ENCODE assay signal across 8 cellular contexts in genomic region chr4:86895692-86896488, GRCh38. TPM values are rescaled to one million over a fixed set of nuclear protein-coding genes. Genes with fewer than 3 reads are reported as not detected.
DNase-seq lines count a peak whose midpoint lies in the region; TF ChIP-seq lines count a peak whose summit lies in the region.

No MANE protein-coding gene starts in this region.

- DNase-seq in NCI-H2081 (lab: John Stamatoyannopoulos, UW) (peak; percentile 47 to 68), NCI-H2081 treated with DMSO at 0.1 percent for 48 hours (lab: John Stamatoyannopoulos, UW) (no peak), H4 (ENCODE audit: low spot score) (peak; percentile 82), MV-4-11 (lab: John Stamatoyannopoulos, UW) (peak; percentile 68), SIG-M5 (lab: John Stamatoyannopoulos, UW) (peak; percentile 2), epithelial cell of esophagus (ENCODE audit: low read depth) (peak; percentile 80), myocyte (ENCODE audit: low read depth) (peak; percentile 66), posterior cingulate gyrus (no peak)

- peak; percentile 60 for TF ChIP-seq CTCF in epithelial cell of esophagus (IDR thresholded peaks at IDR 0.05; ENCODE audit: insufficient read depth, low read depth, low read length, missing control alignments)

- H3K4me3 ChIP-seq in epithelial cell of esophagus (ENCODE audit: low read length): no peak overlapping the region

- intact Hi-C loops in posterior cingulate gyrus (cut with DNase I): loop anchor here (1.0 kb wide), 2 partner anchors 374 to 400 kb away; no protein-coding TSS in a partner anchor

RNA-seq across cellular contexts. Expression of gene C4orf36, which starts 3.7 kb away (rescaled TPM):
- total RNA-seq in H4 (2014; rRNA removed; shearing (Covaris generic)): 1.2 and 4.9 TPM in 2 replicates
- total RNA-seq in myocyte: 0.21 TPM in 1 of 2 replicates, not detected in the other
- polyA plus RNA-seq in myocyte (2012): 0.30 TPM

RNA-seq across cellular contexts. Expression of gene AFF1, which starts 38.9 kb away (rescaled TPM):
- total RNA-seq in H4 (2014; rRNA removed; shearing (Covaris generic)): 5.8 and 8.9 TPM in 2 replicates
- total RNA-seq in myocyte: 10.7 and 13.7 TPM in 2 replicates
- polyA plus RNA-seq in myocyte (2012): 6.8 TPM

RNA-seq across cellular contexts. Expression of gene SLC10A6, which starts 46.7 kb away (rescaled TPM):
- 0.27 TPM in 1 of 2 replicates, not detected in the other for total RNA-seq in H4 (2014; rRNA removed; shearing (Covaris generic))
- not detected in 2 replicates for total RNA-seq in myocyte
- polyA plus RNA-seq in myocyte (2012): not detected

Comparison
In these comparisons a context has a peak if more than half of its experiments do, and no peak if none do; other contexts are left out.
1. DNase-seq: peak in NCI-H2081 (2 of 2), H4 (single experiment), MV-4-11 (single experiment), SIG-M5 (single experiment), epithelial cell of esophagus (single experiment) and myocyte (single experiment); none in NCI-H2081 treated with DMSO at 0.1 percent for 48 hours (single experiment) and posterior cingulate gyrus (0 of 10).